ENCODE assay signal across 29 cellular contexts in the genomic region with DNA sequence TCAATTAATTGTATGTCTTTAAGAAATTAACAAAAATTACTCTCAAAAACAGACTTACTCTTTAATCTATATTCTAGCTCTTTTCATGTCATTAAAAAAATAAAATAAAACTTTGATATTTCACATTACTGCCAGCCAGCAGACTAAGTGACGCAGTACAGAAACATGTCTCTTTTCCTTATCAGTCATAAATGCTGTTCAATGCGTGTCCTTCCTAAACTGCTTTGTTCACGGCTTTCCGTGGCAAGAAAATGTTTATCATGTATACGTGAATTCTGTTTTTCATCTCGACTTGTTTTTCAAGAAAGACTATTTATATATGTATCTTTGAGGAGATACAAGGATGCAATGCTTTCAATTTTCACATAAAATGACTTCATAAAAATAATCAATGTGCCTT.
"Had no signal": no experiment of that assay in that cellular context is flagged by ENCODE, and none has a peak within 500 bp of the region (broad histone marks: within the 10 kb centered on the region; RNA-seq: fewer than 3 reads in every experiment).

No MANE protein-coding gene starts in this region.

- H3K4me3 Mint-ChIP-seq: immature natural killer cell; memory B cell; naive thymus-derived CD4-positive, alpha-beta T cell; nephron; neural crest cell; stimulated activated effector memory CD8-positive, alpha-beta T cell treated with anti-CD3 and anti-CD28 coated beads, Interleukin-12 subunit alpha, Interleukin-12 subunit beta, amount 100 ng/mL, for 72 hours; stimulated activated naive CD8-positive, alpha-beta T cell treated with anti-CD3 and anti-CD28 coated beads, Interleukin-15, Interleukin-2, amounts not matched to agents 100 ng/mL and 50 ng/mL, for 24 hours had no signal

- H3K36me3 Mint-ChIP-seq: immature natural killer cell; memory B cell; naive thymus-derived CD4-positive, alpha-beta T cell; stimulated activated effector memory CD8-positive, alpha-beta T cell treated with anti-CD3 and anti-CD28 coated beads, Interleukin-12 subunit alpha, Interleukin-12 subunit beta, amount 100 ng/mL, for 72 hours had no signal

- H3K9me3 ChIP-seq: left lung, mucosa of descending colon, pancreas, psoas muscle, right atrium auricular region, right lobe of liver, suprapubic skin, thoracic aorta, tibial artery, upper lobe of right lung had no signal

- DNase-seq: hypothalamus; immature natural killer cell; kidney; left colon; left lung; midbrain; mucosa of descending colon; naive thymus-derived CD4-positive, alpha-beta T cell; nucleus accumbens; pancreas; posterior cingulate gyrus; psoas muscle; right lobe of liver; stimulated activated CD4-positive, alpha-beta T cell treated with anti-CD3 and anti-CD28 coated beads, Interleukin-12 subunit alpha, Interleukin-12 subunit beta, amount 100 ng/mL, for 4 hours; stimulated activated CD4-positive, alpha-beta T cell treated with anti-CD3 and anti-CD28 coated beads, Interleukin-15, amount 100 ng/mL, for 24 hours; stimulated activated CD4-positive, alpha-beta T cell treated with anti-CD3 and anti-CD28 coated beads, Interleukin-4, amount 100 ng/mL, for 24 hours; stimulated activated naive CD4-positive, alpha-beta T cell; tibial artery; trophoblast cell; upper lobe of right lung had no signal

- H3K36me3 ChIP-seq: left lung, pancreas, right atrium auricular region, right lobe of liver, suprapubic skin, thoracic aorta, tibial artery, upper lobe of right lung had no signal

- H3K9me3 Mint-ChIP-seq: memory B cell; naive thymus-derived CD4-positive, alpha-beta T cell; nephron; neural crest cell; stimulated activated naive CD8-positive, alpha-beta T cell treated with anti-CD3 and anti-CD28 coated beads, Interleukin-15, Interleukin-2, amounts not matched to agents 100 ng/mL and 50 ng/mL, for 24 hours had no signal

- H3K4me1 ChIP-seq: tibial artery had no signal

- H3K27ac Mint-ChIP-seq: immature natural killer cell; memory B cell; nephron; stimulated activated effector memory CD8-positive, alpha-beta T cell treated with anti-CD3 and anti-CD28 coated beads, Interleukin-12 subunit alpha, Interleukin-12 subunit beta, amount 100 ng/mL, for 72 hours; stimulated activated naive CD8-positive, alpha-beta T cell treated with anti-CD3 and anti-CD28 coated beads, Interleukin-15, Interleukin-2, amounts not matched to agents 100 ng/mL and 50 ng/mL, for 24 hours had no signal

- H3K4me1 Mint-ChIP-seq: immature natural killer cell; naive thymus-derived CD4-positive, alpha-beta T cell; neural crest cell; stimulated activated effector memory CD8-positive, alpha-beta T cell treated with anti-CD3 and anti-CD28 coated beads, Interleukin-12 subunit alpha, Interleukin-12 subunit beta, amount 100 ng/mL, for 72 hours had no signal

- ATAC-seq: left colon; left lung; mucosa of descending colon; naive thymus-derived CD4-positive, alpha-beta T cell; pancreas; psoas muscle; stimulated activated effector memory CD8-positive, alpha-beta T cell treated with anti-CD3 and anti-CD28 coated beads, Interleukin-12 subunit alpha, Interleukin-12 subunit beta, amount 100 ng/mL, for 72 hours; upper lobe of right lung had no signal

- H3K27me3 ChIP-seq: left lung, pancreas, right atrium auricular region, right lobe of liver, suprapubic skin, tibial artery, upper lobe of right lung had no signal

- H3K27ac ChIP-seq: left lung, pancreas, psoas muscle, right atrium auricular region, right lobe of liver, suprapubic skin, thoracic aorta, tibial artery had no signal

- H3K4me3 ChIP-seq: left lung, lung, mucosa of descending colon, pancreas, psoas muscle, right atrium auricular region, right lobe of liver, suprapubic skin, thoracic aorta, tibial artery, upper lobe of right lung had no signal
